Comparison of ENCODE assay signal across 22 cellular contexts in the genomic region with DNA sequence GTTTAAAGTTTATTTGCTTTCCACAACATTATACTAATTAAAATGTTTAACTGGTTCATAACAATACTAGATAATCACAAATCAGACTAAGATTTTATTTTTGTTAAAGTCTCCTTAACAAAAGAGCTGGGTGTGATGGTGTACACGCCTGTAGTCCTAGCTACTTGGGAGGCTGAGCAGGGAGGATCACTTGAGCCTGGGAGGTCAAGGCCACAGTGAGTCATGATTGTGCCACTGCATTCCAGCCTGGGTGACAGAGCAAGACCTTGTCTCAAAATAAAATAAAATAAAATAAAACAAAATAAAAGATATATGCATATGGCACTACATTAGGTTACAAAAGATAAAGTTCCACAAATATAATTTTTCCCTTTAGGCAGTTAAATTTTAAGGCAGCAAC.
"Had no signal": no experiment of that assay in that cellular context is flagged by ENCODE, and none has a peak within 500 bp of the region (broad histone marks: within the 10 kb centered on the region; RNA-seq: fewer than 3 reads in every experiment).

No MANE protein-coding gene starts in this region.

- H3K36me3 ChIP-seq: left ventricle myocardium inferior, tibial artery had no signal

- FAIRE-seq: bronchial epithelial cell, endothelial cell of umbilical vein, frontal cortex, urothelium cell line had no signal

- H3K4me3 Mint-ChIP-seq: activated CD4-positive, alpha-beta T cell treated with anti-CD3 and anti-CD28 coated beads, Interleukin-2, amount 10 ng/mL, durations not matched to agents 7 days and 5 days; activated CD8-positive, alpha-beta T cell treated with anti-CD3 and anti-CD28 coated beads, Interleukin-2, amount 10 ng/mL, durations not matched to agents 7 days and 5 days; activated naive CD8-positive, alpha-beta T cell; dendritic cell treated with granulocyte-macrophage colony-stimulating factor and Interleukin-4, amounts not matched to agents 40 ng/mL and 50 ng/mL, for 4 days; nephron progenitor cell; T-cell had no signal

- H3K27ac Mint-ChIP-seq: activated CD4-positive, alpha-beta T cell treated with anti-CD3 and anti-CD28 coated beads, Interleukin-2, amount 10 ng/mL, durations not matched to agents 7 days and 5 days; activated CD8-positive, alpha-beta T cell treated with anti-CD3 and anti-CD28 coated beads, Interleukin-2, amount 10 ng/mL, durations not matched to agents 7 days and 5 days; activated naive CD8-positive, alpha-beta T cell; dendritic cell treated with granulocyte-macrophage colony-stimulating factor and Interleukin-4, amounts not matched to agents 40 ng/mL and 50 ng/mL, for 4 days; nephron progenitor cell; T-cell had no signal

- H3K27me3 ChIP-seq: heart right ventricle, tibial artery had no signal

- ATAC-seq: heart right ventricle, T-cell had no signal

- H3K27ac ChIP-seq: heart right ventricle, left ventricle myocardium inferior, tibial artery had no signal

- H3K9me3 ChIP-seq: heart right ventricle, left ventricle myocardium inferior, tibial artery had no signal

- H3K27me3 Mint-ChIP-seq: activated CD4-positive, alpha-beta T cell treated with anti-CD3 and anti-CD28 coated beads, Interleukin-2, amount 10 ng/mL, durations not matched to agents 7 days and 5 days; activated naive CD8-positive, alpha-beta T cell; dendritic cell treated with granulocyte-macrophage colony-stimulating factor and Interleukin-4, amounts not matched to agents 40 ng/mL and 50 ng/mL, for 4 days; T-cell had no signal

- H3K36me3 Mint-ChIP-seq: activated naive CD8-positive, alpha-beta T cell had no signal

- H3K4me3 ChIP-seq: heart right ventricle, left ventricle myocardium inferior, tibial artery had no signal

- DNase-seq: activated CD4-positive, alpha-beta T cell treated with anti-CD3 and anti-CD28 coated beads, Interleukin-2, amount 10 ng/mL, durations not matched to agents 7 days and 5 days; activated CD4-positive, CD25-positive, alpha-beta regulatory T cell; activated CD8-positive, alpha-beta memory T cell treated with anti-CD3 and anti-CD28 coated beads, Interleukin-2, amount 50 U/mL, for 48 hours; activated CD8-positive, alpha-beta T cell treated with anti-CD3 and anti-CD28 coated beads, Interleukin-2, amount 10 ng/mL, durations not matched to agents 7 days and 5 days; effector CD8-positive, alpha-beta T cell; heart right ventricle; left ventricle myocardium inferior; mammary epithelial cell; nephron progenitor cell; occipital lobe; stimulated activated CD4-positive, alpha-beta T cell treated with anti-CD3 and anti-CD28 coated beads, Interleukin-12 subunit alpha, Interleukin-12 subunit beta, amount 100 ng/mL, for 4 hours; stimulated activated CD4-positive, alpha-beta T cell treated with anti-CD3 and anti-CD28 coated beads, Interleukin-1b, Interleukin-23, amount 100 ng/mL, for 48 hours; stimulated activated CD8-positive, alpha-beta memory T cell treated with anti-CD3 and anti-CD28 coated beads, Interleukin-4, amount 100 ng/mL, for 48 hours; stimulated activated naive CD4-positive, alpha-beta T cell treated with Interleukin-2 at 50 U/mL for 16 hours; T-cell; tibial artery had no signal

- H3K9me3 Mint-ChIP-seq: activated CD4-positive, alpha-beta T cell treated with anti-CD3 and anti-CD28 coated beads, Interleukin-2, amount 10 ng/mL, durations not matched to agents 7 days and 5 days; dendritic cell treated with granulocyte-macrophage colony-stimulating factor and Interleukin-4, amounts not matched to agents 40 ng/mL and 50 ng/mL, for 4 days; T-cell had no signal
